Comparison of ENCODE assay signal across 8 cellular contexts in genomic region chr1:149848340-149848771, GRCh38.
A peak's percentile ranks its signal among the peaks of the same experiment; 100 is the strongest.
DNase-seq lines count a peak whose midpoint lies in the region; ATAC-seq and TF ChIP-seq lines count a peak whose summit lies in the region.
"Had no signal": no experiment of that assay in that cellular context is flagged by ENCODE, and none has a peak within 500 bp of the region (broad histone marks: within the 10 kb centered on the region; RNA-seq: fewer than 3 reads in every experiment).

No MANE protein-coding gene starts in this region.

- no peaks in the 10 kb centered on the region for H3K9me3 Mint-ChIP-seq in dendritic cell treated with granulocyte-macrophage colony-stimulating factor and Interleukin-4, amounts not matched to agents 40 ng/mL and 50 ng/mL, for 4 days

- no peaks in the 10 kb centered on the region for H3K9me3 ChIP-seq in NT2/D1 (ENCODE audit: insufficient read depth, low read length)
- H3K9me3 ChIP-seq in neutrophil: no peaks in the 10 kb centered on the region

- H3K36me3 Mint-ChIP-seq in dendritic cell treated with granulocyte-macrophage colony-stimulating factor and Interleukin-4, amounts not matched to agents 40 ng/mL and 50 ng/mL, for 4 days (ENCODE audit: low read depth): peaks cover 29% of the 10 kb centered on the region

- peaks cover 58% of the 10 kb centered on the region for H3K4me1 Mint-ChIP-seq in dendritic cell treated with granulocyte-macrophage colony-stimulating factor and Interleukin-4, amounts not matched to agents 40 ng/mL and 50 ng/mL, for 4 days (ENCODE audit: low read depth)

- peak overlapping the region; percentile 97 for H3K9ac ChIP-seq in NT2/D1 (ENCODE audit: insufficient read length, low read depth)

- no peak for TF ChIP-seq CTCF in GM12864 (IDR thresholded peaks at IDR 0.05; ENCODE audit: low read depth, low read length, missing control alignments)
- TF ChIP-seq CTCF in neutrophil (IDR thresholded peaks at IDR 0.05): no peak

- peaks cover 3% of the 10 kb centered on the region for H3K4me1 ChIP-seq in NT2/D1 (ENCODE audit: insufficient read depth, insufficient read length)
- peaks cover 64 to 67% of the 10 kb centered on the region in 2 experiments for H3K4me1 ChIP-seq in neutrophil (ENCODE audit: control insufficient read depth in 1 of 2, insufficient read depth in 1 of 2, low read depth in 1 of 2, low read length in 1 of 2)

- H3K36me3 ChIP-seq in NT2/D1 (ENCODE audit: insufficient read depth, insufficient read length, low read length): peaks cover 25% of the 10 kb centered on the region
- H3K36me3 ChIP-seq in neutrophil: peaks cover 27% of the 10 kb centered on the region

- intact Hi-C loops in dendritic cell treated with granulocyte-macrophage colony-stimulating factor and Interleukin-4, amounts not matched to agents 40 ng/mL and 50 ng/mL, for 4 days (cut with micrococcal nuclease): no loop called here

- no peak overlapping the region for H3K4me3 Mint-ChIP-seq in dendritic cell treated with granulocyte-macrophage colony-stimulating factor and Interleukin-4, amounts not matched to agents 40 ng/mL and 50 ng/mL, for 4 days

- H3K4me3 ChIP-seq in GM12864 (ENCODE audit: low read depth, low read length): peak overlapping the region; percentile 25
- H3K4me3 ChIP-seq in NT2/D1 (ENCODE audit: insufficient read length, low read depth): peak overlapping the region; percentile 91
- peak overlapping the region; percentile 78 to 96 for H3K4me3 ChIP-seq in neutrophil (ENCODE audit: low read depth in 1 of 2, low read length in 1 of 2)

- no peaks in the 10 kb centered on the region for H3K27me3 Mint-ChIP-seq in dendritic cell treated with granulocyte-macrophage colony-stimulating factor and Interleukin-4, amounts not matched to agents 40 ng/mL and 50 ng/mL, for 4 days

- H3K27ac ChIP-seq in neutrophil: peak overlapping the region; percentile 92

- H3K27me3 ChIP-seq in NT2/D1 (ENCODE audit: insufficient read depth, insufficient read length): no peaks in the 10 kb centered on the region
- no peaks in the 10 kb centered on the region for H3K27me3 ChIP-seq in neutrophil

- no peak for DNase-seq in GM12864 (ENCODE audit: low read depth)
- DNase-seq in NT2/D1 (ENCODE audit: low read depth, low spot score): no peak
- DNase-seq in NCI-H345 (lab: John Stamatoyannopoulos, UW): no peak
- DNase-seq: stimulated activated naive CD4-positive, alpha-beta T cell had no signal

- ATAC-seq in HG03571 (IDR thresholded peaks at IDR 0.05; ENCODE audit: unreplicated experiment) (no peak), HG03045 (IDR thresholded peaks at IDR 0.05; ENCODE audit: unreplicated experiment) (no peak)

- peak overlapping the region; percentile 80 for H3K27ac Mint-ChIP-seq in dendritic cell treated with granulocyte-macrophage colony-stimulating factor and Interleukin-4, amounts not matched to agents 40 ng/mL and 50 ng/mL, for 4 days

Comparison
In these comparisons a context has a peak if more than half of its experiments do, and no peak if none do; other contexts are left out.
1. H3K4me3 ChIP-seq: peak in every context shown above with its lines; median percentile 91 in NT2/D1; 87 in neutrophil; 25 in GM12864.